8 cellular contexts compared by ENCODE assay signal in the genomic region with DNA sequence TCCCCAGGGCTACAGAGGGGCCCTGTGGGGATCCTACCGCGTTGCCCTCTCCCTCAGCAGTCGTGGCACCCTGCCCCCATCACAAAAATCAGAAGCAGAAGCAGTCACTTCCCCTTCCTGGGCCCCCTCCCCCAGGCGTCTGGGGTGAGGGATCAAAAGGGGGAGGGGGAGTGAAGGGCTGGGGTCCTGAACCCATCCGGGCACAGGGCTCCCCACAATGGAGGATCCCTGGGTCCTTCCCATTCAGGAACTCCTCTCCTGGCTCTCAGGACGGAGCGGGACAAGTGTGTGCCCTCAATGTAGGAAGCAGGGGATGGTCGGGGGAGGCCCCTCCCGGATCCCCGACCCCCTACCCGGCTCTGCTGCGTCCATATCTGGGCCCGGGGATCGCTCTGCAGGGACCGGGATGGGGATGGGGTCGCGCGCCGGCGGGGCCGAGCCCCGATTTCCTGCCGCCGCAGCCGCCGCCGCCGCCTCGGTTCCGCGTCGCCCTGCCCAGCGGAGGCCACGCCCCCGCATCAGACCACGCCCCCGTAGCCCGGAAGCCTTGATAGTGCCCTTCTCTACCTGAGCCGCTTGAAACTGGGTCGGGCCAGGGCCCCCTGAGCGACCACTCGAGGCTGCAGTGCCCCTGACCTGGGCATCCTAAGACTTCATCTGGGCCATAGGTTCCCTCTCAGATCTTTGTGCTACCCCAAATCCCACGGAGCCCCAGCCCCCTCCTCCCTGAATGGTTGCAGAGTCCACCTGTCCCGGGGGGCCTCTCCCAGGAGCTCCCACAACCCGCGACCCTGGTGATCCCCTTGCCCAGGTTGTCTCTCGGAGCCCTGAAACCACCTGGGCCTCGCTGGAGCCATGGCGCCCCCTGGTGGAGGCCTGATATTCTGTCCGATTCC. TPM values are rescaled to one million over a fixed set of nuclear protein-coding genes. Genes with fewer than 3 reads are reported as not detected.
A peak's percentile ranks its signal among the peaks of the same experiment; 100 is the strongest.
DNase-seq lines count a peak whose midpoint lies in the region; ATAC-seq lines count a peak whose summit lies in the region.

A gene with protein sequence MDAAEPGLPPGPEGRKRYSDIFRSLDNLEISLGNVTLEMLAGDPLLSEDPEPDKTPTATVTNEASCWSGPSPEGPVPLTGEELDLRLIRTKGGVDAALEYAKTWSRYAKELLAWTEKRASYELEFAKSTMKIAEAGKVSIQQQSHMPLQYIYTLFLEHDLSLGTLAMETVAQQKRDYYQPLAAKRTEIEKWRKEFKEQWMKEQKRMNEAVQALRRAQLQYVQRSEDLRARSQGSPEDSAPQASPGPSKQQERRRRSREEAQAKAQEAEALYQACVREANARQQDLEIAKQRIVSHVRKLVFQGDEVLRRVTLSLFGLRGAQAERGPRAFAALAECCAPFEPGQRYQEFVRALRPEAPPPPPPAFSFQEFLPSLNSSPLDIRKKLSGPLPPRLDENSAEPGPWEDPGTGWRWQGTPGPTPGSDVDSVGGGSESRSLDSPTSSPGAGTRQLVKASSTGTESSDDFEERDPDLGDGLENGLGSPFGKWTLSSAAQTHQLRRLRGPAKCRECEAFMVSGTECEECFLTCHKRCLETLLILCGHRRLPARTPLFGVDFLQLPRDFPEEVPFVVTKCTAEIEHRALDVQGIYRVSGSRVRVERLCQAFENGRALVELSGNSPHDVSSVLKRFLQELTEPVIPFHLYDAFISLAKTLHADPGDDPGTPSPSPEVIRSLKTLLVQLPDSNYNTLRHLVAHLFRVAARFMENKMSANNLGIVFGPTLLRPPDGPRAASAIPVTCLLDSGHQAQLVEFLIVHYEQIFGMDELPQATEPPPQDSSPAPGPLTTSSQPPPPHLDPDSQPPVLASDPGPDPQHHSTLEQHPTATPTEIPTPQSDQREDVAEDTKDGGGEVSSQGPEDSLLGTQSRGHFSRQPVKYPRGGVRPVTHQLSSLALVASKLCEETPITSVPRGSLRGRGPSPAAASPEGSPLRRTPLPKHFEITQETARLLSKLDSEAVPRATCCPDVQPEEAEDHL (minus strand): TSS at position 500 of the 896 bp plus-strand sequence. CDS start 128 bp downstream, at position 372.

- H3K36me3 ChIP-seq in aorta (ENCODE audit: control insufficient read depth in 1 of 2, insufficient read depth in 2 of 2, low read length in 1 of 2), result no peaks in the 10 kb centered on the region

- peaks cover 23 to 26% (median 23%) of the 10 kb centered on the region in 3 donors for H3K4me1 Mint-ChIP-seq in T-cell
- peaks cover 14% of the 10 kb centered on the region for H3K4me1 Mint-ChIP-seq in activated naive CD8-positive, alpha-beta T cell treated with anti-CD3 and anti-CD28 coated beads, Interleukin-2, amount 50 U/mL, for 24 hours

- H3K27ac Mint-ChIP-seq in T-cell, result peak within 1 kb of the TSS; percentile 95 to 98
- H3K27ac Mint-ChIP-seq in activated naive CD8-positive, alpha-beta T cell treated with anti-CD3 and anti-CD28 coated beads, Interleukin-2, amount 50 U/mL, for 24 hours, result peak within 1 kb of the TSS; percentile 96

- H3K27ac ChIP-seq in aorta (ENCODE audit: low read depth in 1 of 2, low read length in 2 of 2), result no peak within 1 kb of the TSS

- H3K9me3 Mint-ChIP-seq in T-cell, result no peaks in the 10 kb centered on the region
- no peaks in the 10 kb centered on the region for H3K9me3 Mint-ChIP-seq in activated naive CD8-positive, alpha-beta T cell treated with anti-CD3 and anti-CD28 coated beads, Interleukin-2, amount 50 U/mL, for 24 hours

- no peaks in the 10 kb centered on the region for H3K27me3 ChIP-seq in aorta (ENCODE audit: control insufficient read depth in 1 of 2, insufficient read depth in 2 of 2, low read length in 1 of 2)

- peak within 1 kb of the TSS; percentile 92 to 93 (median 92) for H3K4me3 Mint-ChIP-seq in T-cell
- peak within 1 kb of the TSS; percentile 99 for H3K4me3 Mint-ChIP-seq in activated naive CD8-positive, alpha-beta T cell treated with anti-CD3 and anti-CD28 coated beads, Interleukin-2, amount 50 U/mL, for 24 hours

- DNase-seq in ELR (ENCODE audit: low read depth), result peak; percentile 72
- peak; percentile 19 for DNase-seq in GOT3 (lab: John Stamatoyannopoulos, UW)
- DNase-seq in M059J (ENCODE audit: low read depth), result peak; percentile 69
- peak; percentile 72 to 94 (median 85) for DNase-seq in T-cell
- peak; percentile 91 for DNase-seq in activated naive CD8-positive, alpha-beta T cell treated with anti-CD3 and anti-CD28 coated beads, Interleukin-2, amount 50 U/mL, for 24 hours
- DNase-seq in left ventricle myocardium superior, result peak; percentile 89
- DNase-seq in renal cortical epithelial cell (ENCODE audit: low read depth), result no peak
- DNase-seq in aorta, result peak; percentile 87 to 94

- no peaks in the 10 kb centered on the region for H3K4me1 ChIP-seq in aorta (ENCODE audit: control insufficient read depth in 1 of 2, insufficient read depth in 2 of 2, low read length in 2 of 2)

- ATAC-seq in T-cell (replicated peaks in 1 of 4) (peak; percentile 88 to 92 (median 90)), left ventricle myocardium superior (peak; percentile 89), aorta (ENCODE audit: low FRiP score) (peak; percentile 85)
- peak; percentile 77 for ATAC-seq in activated naive CD8-positive, alpha-beta T cell treated with anti-CD3 and anti-CD28 coated beads, Interleukin-2, amount 50 U/mL, for 24 hours

- WGBS in aorta, 2 donors, result 1% methylated on average over 45 to 50 of the region's 50 CpGs

- intact Hi-C loops in left ventricle myocardium superior (cut with micrococcal nuclease) (no loop called here), aorta (cut with DNase I) (loop anchor here (1.0 to 5.0 kb wide), 3 partner anchors 20 to 111 kb away; a partner anchor contains a TSS)

- H3K36me3 Mint-ChIP-seq in T-cell, result peaks cover 25% of the 10 kb centered on the region
- peaks cover 13% of the 10 kb centered on the region for H3K36me3 Mint-ChIP-seq in activated naive CD8-positive, alpha-beta T cell treated with anti-CD3 and anti-CD28 coated beads, Interleukin-2, amount 50 U/mL, for 24 hours (ENCODE audit: low read depth)

- no peaks in the 10 kb centered on the region for H3K27me3 Mint-ChIP-seq in T-cell
- no peaks in the 10 kb centered on the region for H3K27me3 Mint-ChIP-seq in activated naive CD8-positive, alpha-beta T cell treated with anti-CD3 and anti-CD28 coated beads, Interleukin-2, amount 50 U/mL, for 24 hours

- CTCF ChIA-PET in T-cell (lab: Charles Lee), result interaction anchor here (1.0 to 1.5 kb wide), 3 partner anchors 83 to 111 kb away, joined by 3 to 10 read pairs (median 8); no protein-coding TSS in a partner anchor

- H3K9me3 ChIP-seq in aorta (ENCODE audit: control insufficient read depth, low read length), result no peaks in the 10 kb centered on the region

- POLR2A ChIA-PET in T-cell (lab: Charles Lee), result interaction anchor here in 1 of 2 donors (0.6 kb wide), 1 partner anchor 156 kb away, joined by 4 read pairs; no protein-coding TSS in a partner anchor

- H3K4me3 ChIP-seq in aorta (ENCODE audit: low read length in 2 of 2), result peak within 1 kb of the TSS; percentile 29 to 60

RNA-seq across cellular contexts. Expression of the gene that starts here (rescaled TPM):
- total RNA-seq in M059J (2014; rRNA removed; shearing (Covaris generic)), result 9.5 and 12.4 TPM in 2 replicates
- 100 to 1,000 TPM in 4 of 5 donors, 10 to 100 TPM in 1; 99.5 to 148 (median 133) TPM for total RNA-seq in T-cell
- total RNA-seq in left ventricle myocardium superior, result 4.2 TPM
- total RNA-seq in renal cortical epithelial cell, result 15.8 and 18.7 TPM in 2 replicates
- total RNA-seq in aorta, result 10 to 100 TPM; 14.9 to 25.6 TPM
- 1 to 10 TPM; 3.4 to 5.9 TPM for polyA plus RNA-seq in aorta
